In genomic region chr3:52043039-52043438, GRCh38 we compare ENCODE assay signal across 7 cellular contexts. TPM values are rescaled to one million over a fixed set of nuclear protein-coding genes. Genes with fewer than 3 reads are reported as not detected.
A peak's percentile ranks its signal among the peaks of the same experiment; 100 is the strongest.
DNase-seq lines count a peak whose midpoint lies in the region; ATAC-seq, FAIRE-seq and TF ChIP-seq lines count a peak whose summit lies in the region.
"Not testable (repeated sequence)": the region's sequence is repeated elsewhere in the genome, so short reads cannot be mapped to it uniquely, and the experiment has no call there.

No MANE protein-coding gene starts in this region.

- H3K9ac ChIP-seq in K562 (ENCODE audit: insufficient read depth in 1 of 2, low read depth in 2 of 2, low read length in 2 of 2); neuronal stem cell (ENCODE audit: low read depth, low read length, poor library complexity): not testable (repeated sequence)

- not testable (repeated sequence) for H4K20me1 ChIP-seq in K562 (replicated peaks; ENCODE audit: control insufficient read depth, insufficient read depth, low read length)

- not testable (repeated sequence) for H3K9me1 ChIP-seq in K562 (ENCODE audit: control insufficient read depth, insufficient read depth, low read length)

- in situ Hi-C loops in K562 (cut with MboI) = not testable (repeated sequence)

- not testable (repeated sequence) for H3K4me3 Mint-ChIP-seq in effector memory CD8-positive, alpha-beta T cell

- H3K23ac ChIP-seq in neuronal stem cell (ENCODE audit: low read depth, low read length, poor library complexity) = not testable (repeated sequence)

- not testable (repeated sequence) for H2AFZ ChIP-seq in K562 (ENCODE audit: low read depth, low read length); neuronal stem cell (ENCODE audit: low read length)

- peak overlapping the region; percentile 60 for H2AK5ac ChIP-seq in neuronal stem cell (ENCODE audit: low read depth, low read length)

- peak overlapping the region; percentile 36 to 84 for H3K27ac Mint-ChIP-seq in effector memory CD8-positive, alpha-beta T cell

- TF ChIP-seq CTCF in RWPE1 (conservative IDR thresholded peaks at IDR 0.05; ENCODE audit: low read depth); WERI-Rb-1 (IDR thresholded peaks at IDR 0.05; ENCODE audit: low read depth, low read length); K562 (IDR thresholded peaks at IDR 0.05 in 2 of 3, conservative IDR thresholded peaks at IDR 0.05 in 1 of 3; ENCODE audit: insufficient read depth in 2 of 3, low read depth in 1 of 3, low read length in 3 of 3): not testable (repeated sequence)

- not testable (repeated sequence) for H3K27me3 ChIP-seq in WERI-Rb-1 (ENCODE audit: insufficient read depth, low read depth, severe bottlenecking)
- peaks cover 0 to 22% of the 10 kb centered on the region in 2 experiments; a peak in 2 of 5 replicates for H3K27me3 ChIP-seq in K562 (ENCODE audit: control insufficient read depth in 2 of 2, insufficient read depth in 2 of 2, low read length in 2 of 2)
- H3K27me3 ChIP-seq in neuronal stem cell (ENCODE audit: control insufficient read depth in 3 of 3, insufficient read depth in 3 of 3, low read depth in 1 of 3, low read length in 3 of 3) = peaks cover 0 to 39% (median 0%) of the 10 kb centered on the region in 3 experiments

- intact Hi-C loops in K562 (cut with micrococcal nuclease) = not testable (repeated sequence)

- not testable (repeated sequence) for TF ChIP-seq RAD21 in K562 (CRISPR knock-in tag; conservative IDR thresholded peaks at IDR 0.05 in 1 of 2, IDR thresholded peaks at IDR 0.05 in 1 of 2)

- TF ChIP-seq POLR2A in K562 (conservative IDR thresholded peaks at IDR 0.05) = not testable (repeated sequence)

- not testable (repeated sequence) for H3K79me1 ChIP-seq in neuronal stem cell (ENCODE audit: low read depth, low read length)

- TF ChIP-seq EP300 in K562 (IDR thresholded peaks at IDR 0.05; ENCODE audit: low read length) = not testable (repeated sequence)

- H3K4me3 ChIP-seq in WERI-Rb-1 (ENCODE audit: low read depth, low read length); K562; neuronal stem cell (ENCODE audit: low read length in 2 of 2): not testable (repeated sequence)

- H3K36me3 ChIP-seq in WERI-Rb-1; K562 (ENCODE audit: control insufficient read depth, insufficient read depth, low read length); neuronal stem cell (replicated peaks in 1 of 2; ENCODE audit: control insufficient read depth in 2 of 2, insufficient read depth in 2 of 2, low read length in 2 of 2): not testable (repeated sequence)

- H3K27ac ChIP-seq in RWPE1 = peak overlapping the region; percentile 100
- H3K27ac ChIP-seq in WERI-Rb-1 = peak overlapping the region; percentile 85
- H3K27ac ChIP-seq in K562 (ENCODE audit: extremely low read depth, low read depth, low read length); neuronal stem cell (replicated peaks; ENCODE audit: low read length): not testable (repeated sequence)
- peak overlapping the region; percentile 99 for H3K27ac ChIP-seq in cingulate gyrus (ENCODE audit: low read depth, low read length)
- peak overlapping the region; percentile 100 for H3K27ac ChIP-seq in temporal lobe (ENCODE audit: low read depth, low read length)

- not testable (repeated sequence) for H3K79me2 ChIP-seq in K562 (ENCODE audit: control insufficient read depth, insufficient read depth, low read length)

- POLR2A ChIA-PET in RWPE1 (lab: Yijun Ruan, JAX; ENCODE audit: low non-redundant PET) = not testable (repeated sequence)
- POLR2A ChIA-PET in K562 (lab: Yijun Ruan, JAX) = interaction anchor here (1.3 kb wide), 1 partner anchor 10 kb away, joined by 4 read pairs; no protein-coding TSS in a partner anchor

- H3K9me3 Mint-ChIP-seq in effector memory CD8-positive, alpha-beta T cell = not testable (repeated sequence)

- H3K36me3 Mint-ChIP-seq in effector memory CD8-positive, alpha-beta T cell (ENCODE audit: insufficient read depth) = not testable (repeated sequence)

- not testable (repeated sequence) for H3K9me3 ChIP-seq in WERI-Rb-1 (ENCODE audit: severe bottlenecking); K562 (replicated peaks; ENCODE audit: control insufficient read depth, insufficient read depth, low read depth, low read length); neuronal stem cell (replicated peaks in 1 of 2; ENCODE audit: control insufficient read depth in 2 of 2, insufficient read depth in 1 of 2, low read depth in 1 of 2, low read length in 2 of 2)

- not testable (repeated sequence) for BruUV-seq in K562 (replicated peaks; lab: Mats Ljungman, UMichigan)

- H3K4me1 ChIP-seq in K562 (replicated peaks in 1 of 2; ENCODE audit: control insufficient read depth in 2 of 2, insufficient read depth in 2 of 2, low read length in 2 of 2) (peaks cover 3 to 39% of the 10 kb centered on the region in 2 experiments; a peak in 4 of 5 replicates), neuronal stem cell (ENCODE audit: control insufficient read depth in 2 of 2, insufficient read depth in 1 of 2, low read depth in 1 of 2, low read length in 2 of 2) (peaks cover 17 to 31% of the 10 kb centered on the region in 2 donors)

- H3K18ac ChIP-seq in neuronal stem cell (ENCODE audit: low read length) = peak overlapping the region; percentile 35

- not testable (repeated sequence) for H3K4me2 ChIP-seq in K562 (ENCODE audit: insufficient read depth, low read length); neuronal stem cell (ENCODE audit: insufficient read depth, low read length, poor library complexity, severe bottlenecking)

- FAIRE-seq in K562 (lab: Jason Lieb, UNC) = not testable (repeated sequence)

- H3K4me1 Mint-ChIP-seq in effector memory CD8-positive, alpha-beta T cell (ENCODE audit: low read depth in 2 of 2) = peaks cover 19 to 23% of the 10 kb centered on the region in 2 donors

- H2BK15ac ChIP-seq in neuronal stem cell (ENCODE audit: low read length) = not testable (repeated sequence)

- CTCF ChIA-PET in RWPE1 (lab: Yijun Ruan, JAX) = interaction anchor here (0.7 kb wide), 2 partner anchors 43 to 101 kb away, joined by 3 to 5 read pairs; no protein-coding TSS in a partner anchor
- CTCF ChIA-PET in K562 (lab: Yijun Ruan, JAX; ENCODE audit: low intra/inter-chr PET ratio) = not testable (repeated sequence)

- H2BK5ac ChIP-seq in neuronal stem cell (ENCODE audit: low read length) = not testable (repeated sequence)

- WGBS in K562 (ENCODE audit: insufficient coverage, low coverage, missing lambda C conversion rate) = no CpG with 5 or more reads among the region's 1 CpG
- WGBS in neuronal stem cell (ENCODE audit: extremely low coverage in 2 of 2, insufficient read length in 2 of 2, insufficient replicate concordance in 1 of 2), 2 donors = no CpG with 5 or more reads among the region's 1 CpG

- H2BK120ac ChIP-seq in neuronal stem cell (ENCODE audit: low read depth, low read length) = not testable (repeated sequence)

- not testable (repeated sequence) for H3K4ac ChIP-seq in neuronal stem cell (ENCODE audit: low read length)

- H3K27me3 Mint-ChIP-seq in effector memory CD8-positive, alpha-beta T cell = not testable (repeated sequence)

- not testable (repeated sequence) for H2BK12ac ChIP-seq in neuronal stem cell (ENCODE audit: low read length)

- not testable (repeated sequence) for H4K91ac ChIP-seq in neuronal stem cell (ENCODE audit: low read depth, low read length, poor library complexity)

- not testable (repeated sequence) for ATAC-seq in K562; effector memory CD8-positive, alpha-beta T cell (replicated peaks)

- H3K14ac ChIP-seq in neuronal stem cell (ENCODE audit: low read length) = not testable (repeated sequence)

- not testable (repeated sequence) for H4K8ac ChIP-seq in neuronal stem cell (ENCODE audit: low read depth, low read length)

- not testable (repeated sequence) for DNase-seq in RWPE1 (ENCODE audit: low spot score); WERI-Rb-1; K562 (ENCODE audit: extremely low read depth in 1 of 4, low spot score in 3 of 4); effector memory CD8-positive, alpha-beta T cell; neuronal stem cell (ENCODE audit: low spot score)

RNA-seq across cellular contexts. Expression of gene DUSP7, which starts 13.3 kb away (rescaled TPM):
- total RNA-seq in K562 (2011; cell fraction: chromatin; rRNA removed; ENCODE audit: low replicate concordance) = 8.6 and 27.9 TPM in 2 replicates
- 22.9 and 25.2 TPM in 2 replicates for total RNA-seq in K562 (2011; cell fraction: nucleolus; rRNA removed)
- 15.6 and 17.5 TPM in 2 replicates for total RNA-seq in K562 (2011; cell fraction: nucleoplasm; rRNA removed)
- total RNA-seq in K562 (2014; rRNA removed) = 8.2 and 13.0 TPM in 2 replicates
- total RNA-seq in K562 (2014; rRNA removed; fragmentation: Illumina TruSeq; extraction: Trizol) = 3.0 and 3.6 TPM in 2 replicates
- total RNA-seq in K562 (2015; rRNA removed; fragmentation: Illumina TruSeq; extraction: Trizol) = 7.6 and 8.5 TPM in 2 replicates
- total RNA-seq in K562 (2021) = 15.8 and 16.6 TPM in 2 replicates
- polyA plus RNA-seq in K562 (2011; rRNA removed) = 8.4 and 13.8 TPM in 2 replicates
- 18.8 and 26.6 TPM in 2 replicates for polyA plus RNA-seq in K562 (2011; cell fraction: cytosol; rRNA removed)
- 20.3 and 23.2 TPM in 2 replicates for polyA plus RNA-seq in K562 (2011; cell fraction: nucleus; rRNA removed)
- polyA plus RNA-seq in K562 (2012) = 5.7 and 8.1 TPM in 2 replicates
- polyA plus RNA-seq in K562 (2014; fragmentation: Illumina TruSeq; extraction: Trizol) = 11.0 and 11.3 TPM in 2 replicates
- polyA plus RNA-seq in K562 (2014; fragmentation: Nextera tagmentation; extraction: Ambion mirVana) = under 1 TPM; 0.45 to 0.58 TPM
- polyA plus RNA-seq in K562 (2014; rRNA removed) = 11.8 and 12.6 TPM in 2 replicates
- polyA minus RNA-seq in K562 (2011; rRNA and poly(A)+ RNA removed) = 12.8 and 20.2 TPM in 2 replicates
- polyA minus RNA-seq in K562 (2011; cell fraction: cytosol; rRNA and poly(A)+ RNA removed) = 15.9 and 16.3 TPM in 2 replicates
- 17.9 and 25.9 TPM in 2 replicates for polyA minus RNA-seq in K562 (2011; cell fraction: nucleus; rRNA and poly(A)+ RNA removed)
- polyA plus RNA-seq in neuronal stem cell (2013, experiment 1 of 2) = 13.5 TPM
- 13.8 TPM for polyA plus RNA-seq in neuronal stem cell (2013, experiment 2 of 2)
- total RNA-seq in temporal lobe = 7.9 TPM

RNA-seq across cellular contexts. Expression of gene RPL29, which starts 47.3 kb away (rescaled TPM):
- 184 and 350 TPM in 2 replicates for total RNA-seq in K562 (2011; cell fraction: chromatin; rRNA removed; ENCODE audit: low replicate concordance)
- total RNA-seq in K562 (2011; cell fraction: nucleolus; rRNA removed) = 475 and 490 TPM in 2 replicates
- total RNA-seq in K562 (2011; cell fraction: nucleoplasm; rRNA removed) = 538 and 894 TPM in 2 replicates
- total RNA-seq in K562 (2014; rRNA removed) (1,104 and 1,143 TPM in 2 replicates), K562 (2014; rRNA removed; fragmentation: Illumina TruSeq; extraction: Trizol) (811 and 895 TPM in 2 replicates), K562 (2015; rRNA removed; fragmentation: Illumina TruSeq; extraction: Trizol) (1,065 and 1,147 TPM in 2 replicates), K562 (2021) (917 and 1,045 TPM in 2 replicates), temporal lobe (619 TPM)
- polyA plus RNA-seq in K562 (2011; rRNA removed) (1,156 and 1,373 TPM in 2 replicates), K562 (2014; fragmentation: Illumina TruSeq; extraction: Trizol) (1,281 and 1,602 TPM in 2 replicates), K562 (2014; fragmentation: Nextera tagmentation; extraction: Ambion mirVana) (100 to 1,000 TPM; 568 to 871 TPM), K562 (2014; rRNA removed) (1,326 and 1,475 TPM in 2 replicates)
- polyA plus RNA-seq in K562 (2011; cell fraction: cytosol; rRNA removed) = 2,082 and 2,495 TPM in 2 replicates
- polyA plus RNA-seq in K562 (2011; cell fraction: nucleus; rRNA removed) = 709 and 859 TPM in 2 replicates
- 1,411 and 1,997 TPM in 2 replicates for polyA plus RNA-seq in K562 (2012)
- 954 and 1,034 TPM in 2 replicates for polyA minus RNA-seq in K562 (2011; rRNA and poly(A)+ RNA removed)
- 628 and 690 TPM in 2 replicates for polyA minus RNA-seq in K562 (2011; cell fraction: cytosol; rRNA and poly(A)+ RNA removed)
- polyA minus RNA-seq in K562 (2011; cell fraction: nucleus; rRNA and poly(A)+ RNA removed) = 177 and 303 TPM in 2 replicates
- polyA plus RNA-seq in neuronal stem cell (2013, experiment 1 of 2) = 2,500 TPM
- 2,467 TPM for polyA plus RNA-seq in neuronal stem cell (2013, experiment 2 of 2)

RNA-seq across cellular contexts. Expression of gene ACY1, which starts 59.7 kb away (rescaled TPM):
- total RNA-seq in K562 (2011; cell fraction: chromatin; rRNA removed; ENCODE audit: low replicate concordance) = 84.3 and 247 TPM in 2 replicates
- 195 and 196 TPM in 2 replicates for total RNA-seq in K562 (2011; cell fraction: nucleolus; rRNA removed)
- total RNA-seq in K562 (2011; cell fraction: nucleoplasm; rRNA removed) = 130 and 134 TPM in 2 replicates
- total RNA-seq in K562 (2014; rRNA removed) (118 and 179 TPM in 2 replicates), K562 (2014; rRNA removed; fragmentation: Illumina TruSeq; extraction: Trizol) (44.6 and 70.7 TPM in 2 replicates), K562 (2015; rRNA removed; fragmentation: Illumina TruSeq; extraction: Trizol) (93.2 and 96.9 TPM in 2 replicates), K562 (2021) (134 and 138 TPM in 2 replicates), temporal lobe (1.2 TPM)
- polyA plus RNA-seq in K562 (2011; rRNA removed) (104 and 144 TPM in 2 replicates), K562 (2014; fragmentation: Illumina TruSeq; extraction: Trizol) (123 and 129 TPM in 2 replicates), K562 (2014; fragmentation: Nextera tagmentation; extraction: Ambion mirVana) (100 to 1,000 TPM; 179 to 195 TPM), K562 (2014; rRNA removed) (128 and 136 TPM in 2 replicates)
- polyA plus RNA-seq in K562 (2011; cell fraction: cytosol; rRNA removed) = 184 and 389 TPM in 2 replicates
- polyA plus RNA-seq in K562 (2011; cell fraction: nucleus; rRNA removed) = 211 and 337 TPM in 2 replicates
- polyA plus RNA-seq in K562 (2012) = 145 and 205 TPM in 2 replicates
- 63.4 and 90.9 TPM in 2 replicates for polyA minus RNA-seq in K562 (2011; rRNA and poly(A)+ RNA removed)
- polyA minus RNA-seq in K562 (2011; cell fraction: cytosol; rRNA and poly(A)+ RNA removed) = 94.5 and 118 TPM in 2 replicates
- 79.1 and 86.7 TPM in 2 replicates for polyA minus RNA-seq in K562 (2011; cell fraction: nucleus; rRNA and poly(A)+ RNA removed)
- polyA plus RNA-seq in neuronal stem cell (2013, experiment 1 of 2) = 7.8 TPM
- 7.4 TPM for polyA plus RNA-seq in neuronal stem cell (2013, experiment 2 of 2)

Comparison
In these comparisons a context has a peak if more than half of its experiments do, and no peak if none do; other contexts are left out.
1. RNA of gene ACY1, which starts 59.7 kb away (total RNA-seq): 44.6 to 247 TPM in K562; 1.2 TPM in temporal lobe (single experiment); every median in the first group is over 10 times any median in the second.